Comparison of ENCODE assay signal across 8 cellular contexts in the genomic region with DNA sequence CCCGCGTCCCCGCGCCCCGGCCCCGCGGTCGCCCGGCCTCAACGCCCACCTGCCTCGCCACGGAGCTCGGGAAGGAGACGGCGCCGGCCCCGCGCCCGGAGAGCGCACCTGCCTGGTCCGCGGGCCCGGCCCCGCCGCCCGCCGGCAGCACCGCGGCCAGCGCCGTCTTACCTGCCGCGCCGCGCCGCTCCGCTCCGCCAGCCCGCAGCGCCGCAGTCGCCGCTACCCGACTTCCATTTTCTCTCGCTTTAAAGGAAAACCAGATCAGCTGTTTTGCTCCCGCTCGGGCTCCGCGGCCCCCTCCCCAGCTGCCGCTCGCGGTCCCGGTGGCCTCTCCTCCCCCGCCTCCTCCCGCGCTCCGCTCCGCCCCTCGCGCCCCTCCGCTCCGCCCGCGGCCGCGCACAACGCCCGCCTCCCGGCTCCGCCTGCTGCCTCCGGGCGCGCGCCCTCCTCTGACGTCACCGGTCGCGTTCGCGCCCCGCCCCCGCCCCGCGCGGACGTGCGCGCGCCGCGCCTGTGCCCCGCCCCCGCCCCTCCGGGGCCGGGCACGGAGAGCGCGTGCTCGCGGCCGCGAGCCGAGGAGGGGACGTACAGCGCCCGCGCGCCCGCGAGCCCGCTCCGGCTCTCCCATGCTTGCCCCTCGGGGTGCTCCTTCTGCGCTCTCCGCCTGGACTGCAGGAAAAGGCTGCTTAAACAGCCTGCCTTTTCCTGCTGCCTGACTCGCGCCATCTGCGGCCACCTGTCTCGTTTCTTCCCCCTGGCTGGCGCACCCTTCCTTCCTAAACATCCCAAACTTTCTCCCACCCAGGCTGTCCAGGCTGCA. TPM values are rescaled to one million over a fixed set of nuclear protein-coding genes. Genes with fewer than 3 reads are reported as not detected.
DNase-seq lines count a peak whose midpoint lies in the region; ATAC-seq, FAIRE-seq and TF ChIP-seq lines count a peak whose summit lies in the region.

A gene (minus strand): TSS at position 338 of the 823 bp plus-strand sequence.

- no peaks in the 10 kb centered on the region for H4K20me1 ChIP-seq in astrocyte (ENCODE audit: insufficient read depth, low read length)

- peaks cover 4% of the 10 kb centered on the region for H3K4me1 ChIP-seq in astrocyte (ENCODE audit: insufficient read depth, low read length)
- H3K4me1 ChIP-seq in vagina = peaks cover 17% of the 10 kb centered on the region

- peak; percentile 91 for ATAC-seq in HG02852 (IDR thresholded peaks at IDR 0.05; ENCODE audit: unreplicated experiment)

- H3K27ac Mint-ChIP-seq in astrocyte (ENCODE audit: unreplicated experiment) = peak within 1 kb of the TSS; percentile 22

- H3K4me3 ChIP-seq in astrocyte (ENCODE audit: insufficient read depth, low read depth, low read length) = peak within 1 kb of the TSS; percentile 80
- H3K4me3 ChIP-seq in vagina = peak within 1 kb of the TSS; percentile 55 to 73

- H3K27ac ChIP-seq in astrocyte (ENCODE audit: low read depth, low read length) (peak within 1 kb of the TSS; percentile 31), vagina (peak within 1 kb of the TSS; percentile 82)

- H3K4me3 Mint-ChIP-seq in astrocyte (ENCODE audit: unreplicated experiment) = peak within 1 kb of the TSS; percentile 90

- DNase-seq in NCI-H146 treated with DMSO at 0.1 percent for 48 hours (lab: John Stamatoyannopoulos, UW; ENCODE audit: unreplicated experiment) (peak; percentile 30), T-helper 22 cell (ENCODE audit: low read depth) (peak; percentile 71), astrocyte (ENCODE audit: low read depth) (peak; percentile 48), hippocampal formation (lab: John Stamatoyannopoulos, UW) (peak; percentile 90 to 95), renal cortical epithelial cell (ENCODE audit: low read depth) (peak; percentile 29), vagina (ENCODE audit: extremely low spot score in 2 of 2) (no peak)

- H3K27me3 ChIP-seq in astrocyte (ENCODE audit: insufficient read depth, low read length) (peaks cover 3% of the 10 kb centered on the region), vagina (no peaks in the 10 kb centered on the region)

- H3K4me2 ChIP-seq in astrocyte (ENCODE audit: low read length) = peak within 1 kb of the TSS; percentile 98

- H3K27me3 Mint-ChIP-seq in astrocyte (ENCODE audit: low read depth, unreplicated experiment) = peaks cover 6% of the 10 kb centered on the region

- no peaks in the 10 kb centered on the region for H3K36me3 Mint-ChIP-seq in astrocyte (ENCODE audit: low read depth, unreplicated experiment)

- peak within 1 kb of the TSS; percentile 73 for H3K9ac ChIP-seq in astrocyte (ENCODE audit: low read length)

- TF ChIP-seq POLR2A in GM15510 (IDR thresholded peaks at IDR 0.05; ENCODE audit: borderline replicate concordance, extremely low read depth, insufficient read length) = peak; percentile 36
- no peak for TF ChIP-seq POLR2A in vagina (IDR thresholded peaks at IDR 0.05)

- no peaks in the 10 kb centered on the region for H3K9me3 Mint-ChIP-seq in astrocyte (ENCODE audit: unreplicated experiment)

- no peaks in the 10 kb centered on the region for H3K79me2 ChIP-seq in astrocyte (ENCODE audit: insufficient read depth, low read length)

- TF ChIP-seq CTCF in astrocyte (IDR thresholded peaks at IDR 0.05; ENCODE audit: insufficient read depth, low read depth, low read length) (no peak), vagina (IDR thresholded peaks at IDR 0.05) (no peak)

- no peaks in the 10 kb centered on the region for H3K36me3 ChIP-seq in astrocyte (ENCODE audit: insufficient read depth, low read length)
- H3K36me3 ChIP-seq in vagina = no peaks in the 10 kb centered on the region

- intact Hi-C loops in vagina (cut with DNase I) = no loop called here

- H3K4me1 Mint-ChIP-seq in astrocyte (ENCODE audit: low read depth, unreplicated experiment) = peaks cover 2% of the 10 kb centered on the region

- H3K9me3 ChIP-seq in astrocyte (ENCODE audit: insufficient read depth, low read depth, low read length) (no peaks in the 10 kb centered on the region), vagina (no peaks in the 10 kb centered on the region)

- FAIRE-seq in astrocyte (lab: Jason Lieb, UNC) = no peak

- H2AFZ ChIP-seq in astrocyte (ENCODE audit: low read depth, low read length) = peak within 1 kb of the TSS; percentile 99

RNA-seq across cellular contexts. Expression of the gene that starts here (rescaled TPM):
- 0.98 and 1.3 TPM in 2 replicates for total RNA-seq in astrocyte
- total RNA-seq in renal cortical epithelial cell = 0.94 TPM in 1 of 2 replicates, not detected in the other
- total RNA-seq in vagina = 4.2 TPM

Comparison
In these comparisons a context has a peak if more than half of its experiments do, and no peak if none do; other contexts are left out.
1. Peak in DNase-seq in renal cortical epithelial cell; RNA of the gene not detected or under 1 TPM.
2. DNase-seq: peak in NCI-H146 treated with DMSO at 0.1 percent for 48 hours (single experiment), T-helper 22 cell (single experiment), astrocyte (single experiment) and hippocampal formation (2 of 2); none in vagina (0 of 2).